ENCODE assay signal across 8 cellular contexts in the genomic region with DNA sequence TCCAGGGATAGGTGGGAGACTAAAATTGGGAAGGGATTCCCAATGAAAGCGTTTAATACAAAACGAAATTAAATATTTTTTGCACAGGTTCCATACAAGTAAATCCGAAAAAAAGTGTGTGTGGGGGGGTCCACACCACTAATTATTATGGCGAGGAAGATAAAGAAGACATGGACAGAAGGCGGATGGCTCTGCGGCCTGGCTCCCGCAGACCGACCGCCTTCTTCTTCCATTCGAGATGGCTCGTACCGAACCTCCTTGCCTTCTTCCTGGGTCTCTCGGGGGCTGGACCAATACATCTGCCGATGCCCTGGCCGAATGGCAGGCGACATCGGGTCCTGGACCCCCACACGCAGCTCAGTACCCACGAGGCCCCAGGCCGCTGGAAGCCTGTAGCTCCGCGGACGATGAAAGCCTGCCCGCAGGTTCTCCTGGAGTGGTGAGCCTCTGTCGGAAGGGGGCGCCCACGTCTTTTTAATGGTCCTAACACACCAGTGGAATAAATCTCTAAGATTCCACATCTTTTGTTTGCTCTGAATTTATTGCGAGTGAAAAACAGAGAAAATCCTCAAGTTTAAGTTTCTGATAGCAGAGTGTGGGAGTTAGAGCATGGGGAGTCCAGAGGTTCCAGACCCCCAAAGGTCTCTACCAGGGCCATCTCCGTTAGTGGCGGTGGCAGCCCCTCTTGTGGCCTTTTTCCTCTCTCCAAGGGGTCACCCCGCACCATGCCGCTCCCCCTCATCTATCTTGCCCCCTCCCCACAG. TPM values are rescaled to one million over a fixed set of nuclear protein-coding genes. Genes with fewer than 3 reads are reported as not detected.
A peak's percentile ranks its signal among the peaks of the same experiment; 100 is the strongest.
DNase-seq lines count a peak whose midpoint lies in the region; ATAC-seq and TF ChIP-seq lines count a peak whose summit lies in the region.

No MANE protein-coding gene starts in this region.

- intact Hi-C loops in heart right ventricle (cut with DNase I), result loop anchor here in 9 of 10 donors (1.0 to 10.0 kb wide), 8 partner anchors 66 to 160 kb away; no protein-coding TSS in a partner anchor

- H3K4me2 ChIP-seq in DOHH2 (ENCODE audit: low read length) (peak overlapping the region; percentile 50), MM.1S (ENCODE audit: low read depth, low read length) (peak overlapping the region; percentile 64; the same call in 1 of the 2 replicates)

- peak; percentile 74 for DNase-seq in MM.1S
- DNase-seq in T follicular helper cell (ENCODE audit: low read depth), result peak; percentile 67
- peak; percentile 55 for DNase-seq in activated naive CD8-positive, alpha-beta T cell treated with anti-CD3 and anti-CD28 coated beads, Interleukin-2, amount 50 U/mL, for 16 hours (ENCODE audit: low read depth, low spot score)
- peak; percentile 85 to 87 for DNase-seq in heart right ventricle
- peak; percentile 90 for DNase-seq in retina

- H3K27ac ChIP-seq in DOHH2 (ENCODE audit: low read depth, low read length), result no peak overlapping the region
- no peak overlapping the region for H3K27ac ChIP-seq in MM.1S (ENCODE audit: low read length)
- no peak overlapping the region for H3K27ac ChIP-seq in heart right ventricle

- peaks cover 17% of the 10 kb centered on the region for H3K4me1 ChIP-seq in DOHH2 (ENCODE audit: control insufficient read depth, low read length)
- H3K4me1 ChIP-seq in MM.1S (ENCODE audit: low read length), result no peaks in the 10 kb centered on the region
- peaks cover 0 to 45% (median 31%) of the 10 kb centered on the region in 9 donors for H3K4me1 ChIP-seq in heart right ventricle

- ATAC-seq in heart right ventricle (peak; percentile 74 to 93 (median 88)), GM18907 (IDR thresholded peaks at IDR 0.05; ENCODE audit: unreplicated experiment) (no peak), GM19463 (IDR thresholded peaks at IDR 0.05; ENCODE audit: unreplicated experiment) (no peak)

- H3F3A ChIP-seq in DOHH2 (ENCODE audit: control insufficient read depth, insufficient read depth), result no peaks in the 10 kb centered on the region
- no peaks in the 10 kb centered on the region for H3F3A ChIP-seq in MM.1S (ENCODE audit: insufficient read depth, low read length)

- H3K4me3 ChIP-seq in DOHH2 (ENCODE audit: low read length) (peak overlapping the region; percentile 51), MM.1S (ENCODE audit: low read length) (peak overlapping the region; percentile 49), heart right ventricle (peak overlapping the region in 2 of 10 donors; percentile 12 to 22)

- H3K9me2 ChIP-seq in DOHH2 (replicated peaks; ENCODE audit: control insufficient read depth, low read length) (no peaks in the 10 kb centered on the region), MM.1S (replicated peaks; ENCODE audit: insufficient read depth, low read length) (no peaks in the 10 kb centered on the region)

- no peak overlapping the region for H3K9ac ChIP-seq in MM.1S (ENCODE audit: low read length)

- H4K20me1 ChIP-seq in DOHH2 (ENCODE audit: control insufficient read depth, insufficient read depth, low read depth, low read length) (no peaks in the 10 kb centered on the region), MM.1S (ENCODE audit: insufficient read depth, low read length) (no peaks in the 10 kb centered on the region)

- peaks cover 63% of the 10 kb centered on the region for H3K27me3 ChIP-seq in DOHH2 (ENCODE audit: control insufficient read depth, low read length)
- H3K27me3 ChIP-seq in MM.1S (replicated peaks; ENCODE audit: insufficient read depth, low read length), result peaks cover 92% of the 10 kb centered on the region
- peaks cover 64 to 100% (median 100%) of the 10 kb centered on the region in 7 donors for H3K27me3 ChIP-seq in heart right ventricle

- H3K79me2 ChIP-seq in DOHH2 (ENCODE audit: control insufficient read depth, low read length) (no peaks in the 10 kb centered on the region), MM.1S (ENCODE audit: low read length) (no peaks in the 10 kb centered on the region)

- peak overlapping the region; percentile 15; the same call in 1 of the 2 replicates for H2AFZ ChIP-seq in MM.1S (ENCODE audit: low read length)

- 6 to 7% methylated on average over 32 of the region's 32 CpGs for WGBS in heart right ventricle, 2 donors

- H3K9me3 ChIP-seq in DOHH2 (ENCODE audit: control insufficient read depth, insufficient read depth, low read length) (no peaks in the 10 kb centered on the region), MM.1S (replicated peaks; ENCODE audit: insufficient read depth, low read length) (no peaks in the 10 kb centered on the region), heart right ventricle (no peaks in the 10 kb centered on the region)

- H3K36me3 ChIP-seq in DOHH2 (ENCODE audit: control insufficient read depth, low read length), result no peaks in the 10 kb centered on the region
- H3K36me3 ChIP-seq in MM.1S (replicated peaks; ENCODE audit: insufficient read depth, low read length), result no peaks in the 10 kb centered on the region
- H3K36me3 ChIP-seq in heart right ventricle, result no peaks in the 10 kb centered on the region

- peak; percentile 75 for TF ChIP-seq CTCF in DOHH2 (IDR thresholded peaks at IDR 0.05; ENCODE audit: low read depth, low read length, poor library complexity, severe bottlenecking)
- TF ChIP-seq CTCF in MM.1S (IDR thresholded peaks at IDR 0.05; ENCODE audit: low read length), result peak; percentile 72
- peak; percentile 53 to 83 (median 73) for TF ChIP-seq CTCF in heart right ventricle (IDR thresholded peaks at IDR 0.05)

RNA-seq across cellular contexts. Expression of gene PRAC2, which starts 1.4 kb away (rescaled TPM):
- total RNA-seq in heart right ventricle, result not detected
- not detected for polyA plus RNA-seq in heart right ventricle

RNA-seq across cellular contexts. Expression of gene PRAC1, which starts 2.1 kb away (rescaled TPM):
- not detected for total RNA-seq in heart right ventricle
- not detected for polyA plus RNA-seq in heart right ventricle

RNA-seq across cellular contexts. Expression of gene HOXB13, which starts 4.1 kb away (rescaled TPM):
- total RNA-seq in heart right ventricle, result not detected
- not detected for polyA plus RNA-seq in heart right ventricle

Comparison
In these comparisons a context has a peak if more than half of its experiments do, and no peak if none do; other contexts are left out.
1. ATAC-seq: peak in heart right ventricle (8 of 8); none in GM18907 (single experiment) and GM19463 (single experiment).
2. Peak in every context shown above with its lines, with median percentiles within 50 percentile points of each other: CTCF ChIP-seq and DNase-seq.